In the genomic region with DNA sequence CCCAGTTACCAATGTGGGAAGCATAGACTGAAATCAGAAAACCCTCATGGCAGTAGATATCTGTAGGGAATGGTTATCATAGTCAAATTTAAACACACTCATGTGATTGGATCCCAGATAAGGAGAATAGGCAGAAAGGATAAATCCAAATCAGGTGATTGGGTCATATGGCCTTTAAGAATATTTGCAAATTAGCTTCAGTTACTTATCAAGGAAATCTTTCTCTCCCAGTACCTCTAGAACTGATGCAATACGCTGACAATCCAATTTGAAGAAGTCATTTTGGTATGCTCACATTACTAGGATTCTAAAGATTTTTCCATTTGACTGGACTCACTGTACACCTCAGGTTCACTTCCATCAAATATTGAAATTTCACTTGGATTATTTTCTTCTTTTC, we compare ENCODE assay signal across 16 cellular contexts.
DNase-seq lines count a peak whose midpoint lies in the region.
"Had no signal": no experiment of that assay in that cellular context is flagged by ENCODE, and none has a peak within 500 bp of the region (broad histone marks: within the 10 kb centered on the region; RNA-seq: fewer than 3 reads in every experiment).

No MANE protein-coding gene starts in this region.

- H3K9ac ChIP-seq in adipocyte (ENCODE audit: low read length) (no peak overlapping the region), GM23248 (no peak overlapping the region)

- no peaks in the 10 kb centered on the region for H4K20me1 ChIP-seq in GM23248 (ENCODE audit: insufficient read depth)

- H3K27me3 ChIP-seq in adipocyte (replicated peaks; ENCODE audit: control insufficient read depth, insufficient read depth, low read length) (no peaks in the 10 kb centered on the region), GM23248 (replicated peaks; ENCODE audit: insufficient read depth) (no peaks in the 10 kb centered on the region)

- no peak overlapping the region for H3K4me2 ChIP-seq in GM23248 (ENCODE audit: unreplicated experiment)
- H3K4me2 ChIP-seq: GM23338 had no signal

- H3K4me3 ChIP-seq in adipocyte (ENCODE audit: low read length): no peak overlapping the region
- H3K4me3 ChIP-seq in GM23248: no peak overlapping the region
- H3K4me3 ChIP-seq: GM23338 had no signal

- H3K27ac ChIP-seq in GM23248: no peak overlapping the region
- H3K27ac ChIP-seq in caudate nucleus (ENCODE audit: low read depth, low read length): no peak overlapping the region

- no peaks in the 10 kb centered on the region for H3K79me2 ChIP-seq in GM23248 (ENCODE audit: insufficient read depth)

- no peak overlapping the region for H2AFZ ChIP-seq in GM23248
- H2AFZ ChIP-seq: GM23338 had no signal

- H3K36me3 ChIP-seq in adipocyte (ENCODE audit: control insufficient read depth, insufficient read depth, low read length, severe bottlenecking) (no peaks in the 10 kb centered on the region), GM23248 (ENCODE audit: low read depth) (no peaks in the 10 kb centered on the region)

- H3K9me2 ChIP-seq in GM23248 (ENCODE audit: insufficient read depth): no peaks in the 10 kb centered on the region

- 10 to 26% methylated on average over 1 of the region's 1 CpG for WGBS in GM23248 (ENCODE audit: low coverage in 1 of 2, low lambda C conversion rate in 2 of 2, missing lambda C conversion rate in 2 of 2), 2 experiments

- DNase-seq in SK-MEL-5 (ENCODE audit: low read depth, low spot score): peak; percentile 1
- peak; percentile 4 for DNase-seq in adipocyte (ENCODE audit: low read depth)
- peak; percentile 29 for DNase-seq in dedifferentiated amniotic fluid mesenchymal stem cell (ENCODE audit: extremely low spot score)
- DNase-seq in GM23248: no peak
- DNase-seq in NCI-H1436 (lab: John Stamatoyannopoulos, UW): no peak
- DNase-seq in caudate nucleus (lab: John Stamatoyannopoulos, UW): no peak
- DNase-seq in MV-4-11 (lab: John Stamatoyannopoulos, UW): no peak
- DNase-seq: C1 segment of cervical spinal cord; Calu3; CD4-positive, alpha-beta memory T cell; COR-L47; DMS53; DMS79 treated with DMSO at 0.1 percent for 48 hours; GF-D8; H9 had no signal

- no peaks in the 10 kb centered on the region for H3K4me1 ChIP-seq in adipocyte (ENCODE audit: control insufficient read depth, insufficient read depth, low read length)
- no peaks in the 10 kb centered on the region for H3K4me1 ChIP-seq in GM23248 (ENCODE audit: insufficient read depth)

- in situ Hi-C loops in SK-MEL-5 (cut with HindIII; ENCODE audit: low pct_unique_long_range_greater_than_20kb, low sequenced_read_pairs) (no loop called here), GM23248 (cut with MboI) (no loop called here)

- H3F3A ChIP-seq in GM23248 (ENCODE audit: insufficient read depth): no peaks in the 10 kb centered on the region

- H3K9me3 ChIP-seq in adipocyte (ENCODE audit: control insufficient read depth, low read length) (peaks cover 11% of the 10 kb centered on the region), GM23248 (ENCODE audit: low read depth) (no peaks in the 10 kb centered on the region)

Comparison
In these comparisons a context has a peak if more than half of its experiments do, and no peak if none do; other contexts are left out.
1. DNase-seq: peak in SK-MEL-5 (single experiment), adipocyte (single experiment) and dedifferentiated amniotic fluid mesenchymal stem cell (single experiment); none in GM23248 (single experiment), NCI-H1436 (single experiment), caudate nucleus (0 of 61) and MV-4-11 (single experiment).